ENCODE assay signal across 8 cellular contexts in genomic region chr2:219104107-219105050, GRCh38. TPM values are rescaled to one million over a fixed set of nuclear protein-coding genes. Genes with fewer than 3 reads are reported as not detected.
DNase-seq lines count a peak whose midpoint lies in the region; ATAC-seq, FAIRE-seq and TF ChIP-seq lines count a peak whose summit lies in the region.

No MANE protein-coding gene starts in this region.

- H3K27me3 ChIP-seq in hepatocyte (no peaks in the 10 kb centered on the region), thoracic aorta (replicated peaks; ENCODE audit: insufficient read depth) (no peaks in the 10 kb centered on the region)

- H2AFZ ChIP-seq in hepatocyte = no peak overlapping the region

- no peaks in the 10 kb centered on the region for H3K27me3 Mint-ChIP-seq in CD14-positive monocyte (ENCODE audit: low read depth in 3 of 3)

- TF ChIP-seq POLR2A in NB4 (IDR thresholded peaks at IDR 0.05; ENCODE audit: extremely low read depth, insufficient read length) = no peak

- H3K9me3 Mint-ChIP-seq in CD14-positive monocyte = no peaks in the 10 kb centered on the region

- FAIRE-seq in frontal cortex (lab: Jason Lieb, UNC) = no peak

- no peak overlapping the region for H3K4me2 ChIP-seq in hepatocyte

- peaks cover 19% of the 10 kb centered on the region for H3K79me2 ChIP-seq in hepatocyte

- DNase-seq in CD14-positive monocyte (ENCODE audit: low spot score) (no peak), GM13977 (ENCODE audit: low spot score) (peak; percentile 63), NB4 (ENCODE audit: low read depth) (peak; percentile 67), hepatocyte (ENCODE audit: low spot score) (no peak), thoracic aorta (ENCODE audit: low spot score) (no peak), frontal cortex (ENCODE audit: low spot score in 2 of 2) (no peak)
- no peak for DNase-seq in stimulated activated CD8-positive, alpha-beta memory T cell treated with anti-CD3 and anti-CD28 coated beads, Interleukin-4, amount 100 ng/mL, for 48 hours

- intact Hi-C loops in CD14-positive monocyte (cut with micrococcal nuclease) = no loop called here

- no peaks in the 10 kb centered on the region for H4K20me1 ChIP-seq in hepatocyte (ENCODE audit: insufficient read depth, poor library complexity, severe bottlenecking)

- no peak for ATAC-seq in thoracic aorta (ENCODE audit: insufficient number of reproducible peaks, low FRiP score, low read depth)

- TF ChIP-seq CTCF in CD14-positive monocyte (IDR thresholded peaks at IDR 0.05) (peak; percentile 93), GM13977 (IDR thresholded peaks at IDR 0.05; ENCODE audit: extremely low read depth, insufficient read depth, missing control alignments) (peak; percentile 75), NB4 (IDR thresholded peaks at IDR 0.05; ENCODE audit: low read depth, low read length) (peak; percentile 98), WI38 (IDR thresholded peaks at IDR 0.05; ENCODE audit: low read depth, low read length) (peak; percentile 83), hepatocyte (IDR thresholded peaks at IDR 0.05; ENCODE audit: poor library complexity) (peak; percentile 42), thoracic aorta (IDR thresholded peaks at IDR 0.05) (peak; percentile 59)

- in situ Hi-C loops in GM13977 (cut with MboI; ENCODE audit: low pct_unique_long_range_greater_than_20kb, low sequenced_read_pairs, unreplicated experiment) = no loop called here

- no peak overlapping the region for H3K27ac Mint-ChIP-seq in CD14-positive monocyte

- H3K4me3 ChIP-seq in NB4 (ENCODE audit: low read depth, low read length) (no peak overlapping the region), WI38 (ENCODE audit: low read depth, low read length) (no peak overlapping the region), hepatocyte (no peak overlapping the region), thoracic aorta (no peak overlapping the region)

- H3K27ac ChIP-seq in hepatocyte (no peak overlapping the region), thoracic aorta (no peak overlapping the region)

- H3K36me3 ChIP-seq in hepatocyte (replicated peaks; ENCODE audit: insufficient read depth, low read depth) (no peaks in the 10 kb centered on the region), thoracic aorta (no peaks in the 10 kb centered on the region)

- H3K4me1 ChIP-seq in hepatocyte (ENCODE audit: insufficient read depth) (peaks cover 5% of the 10 kb centered on the region), thoracic aorta (ENCODE audit: control insufficient read depth in 1 of 2, low read depth in 2 of 2) (peaks cover 0 to 5% of the 10 kb centered on the region in 2 donors)

- H3K9me3 ChIP-seq in hepatocyte (ENCODE audit: low read depth) = no peaks in the 10 kb centered on the region
- H3K9me3 ChIP-seq in thoracic aorta = no peaks in the 10 kb centered on the region

- no peaks in the 10 kb centered on the region for H3K9me2 ChIP-seq in hepatocyte (replicated peaks; ENCODE audit: insufficient read depth)

- no peak overlapping the region for H3K4me3 Mint-ChIP-seq in CD14-positive monocyte

- WGBS in hepatocyte (ENCODE audit: low lambda C conversion rate, missing lambda C conversion rate) = 71% methylated on average over 4 of the region's 4 CpGs

- peaks cover 6 to 18% of the 10 kb centered on the region in 2 donors for H3K36me3 Mint-ChIP-seq in CD14-positive monocyte

- peaks cover 33% of the 10 kb centered on the region for H3K4me1 Mint-ChIP-seq in CD14-positive monocyte

RNA-seq across cellular contexts. Expression of gene IHH, which starts 43.7 kb away (rescaled TPM):
- not detected for polyA plus RNA-seq in CD14-positive monocyte
- total RNA-seq in hepatocyte = 23.0 and 23.1 TPM in 2 replicates
- polyA plus RNA-seq in hepatocyte = 27.7 and 36.3 TPM in 2 replicates
- total RNA-seq in thoracic aorta = 1 to 10 TPM in 1 of 2 donors, not detected in 1; 1.6 TPM
- total RNA-seq in frontal cortex = 0.41 TPM

RNA-seq across cellular contexts. Expression of gene NHEJ1, which starts 56.2 kb away (rescaled TPM):
- 10 to 100 TPM; 20.3 to 20.9 TPM for polyA plus RNA-seq in CD14-positive monocyte
- 27.8 and 28.2 TPM in 2 replicates for total RNA-seq in hepatocyte
- polyA plus RNA-seq in hepatocyte = 18.1 and 18.2 TPM in 2 replicates
- total RNA-seq in thoracic aorta = 10 to 100 TPM; 10.3 to 14.5 TPM
- 8.6 TPM for total RNA-seq in frontal cortex

Comparison
In these comparisons a context has a peak if more than half of its experiments do, and no peak if none do; other contexts are left out.
1. DNase-seq: peak in GM13977 (single experiment) and NB4 (single experiment); none in CD14-positive monocyte (single experiment), hepatocyte (single experiment), thoracic aorta (single experiment), stimulated activated CD8-positive, alpha-beta memory T cell treated with anti-CD3 and anti-CD28 coated beads, Interleukin-4, amount 100 ng/mL, for 48 hours (single experiment) and frontal cortex (0 of 2).
2. CTCF ChIP-seq: peak in every context shown above with its lines; median percentile 98 in NB4; 93 in CD14-positive monocyte; 83 in WI38; 75 in GM13977; 59 in thoracic aorta; 42 in hepatocyte.